ENCODE assay signal across 1 cellular context in genomic region chr4:147640331-147640730, GRCh38.
TF ChIP-seq lines count a peak whose summit lies in the region.

No MANE protein-coding gene starts in this region.

TF ChIP-seq in HepG2, 621 proteins besides CTCF, POLR2A, EP300 and RAD21:
- no peak for TF ChIP-seq ZNF776 (CRISPR knock-in tag; IDR thresholded peaks at IDR 0.05)
- TF ChIP-seq ZNF224 (CRISPR knock-in tag; IDR thresholded peaks at IDR 0.05), result no peak
- no peak for TF ChIP-seq CENPX (CRISPR knock-in tag; IDR thresholded peaks at IDR 0.05)
- no peak for TF ChIP-seq IKZF5 (CRISPR knock-in tag; IDR thresholded peaks at IDR 0.05)
- TF ChIP-seq DMAP1 (CRISPR knock-in tag; IDR thresholded peaks at IDR 0.05), result no peak
- TF ChIP-seq, protein P1, sequence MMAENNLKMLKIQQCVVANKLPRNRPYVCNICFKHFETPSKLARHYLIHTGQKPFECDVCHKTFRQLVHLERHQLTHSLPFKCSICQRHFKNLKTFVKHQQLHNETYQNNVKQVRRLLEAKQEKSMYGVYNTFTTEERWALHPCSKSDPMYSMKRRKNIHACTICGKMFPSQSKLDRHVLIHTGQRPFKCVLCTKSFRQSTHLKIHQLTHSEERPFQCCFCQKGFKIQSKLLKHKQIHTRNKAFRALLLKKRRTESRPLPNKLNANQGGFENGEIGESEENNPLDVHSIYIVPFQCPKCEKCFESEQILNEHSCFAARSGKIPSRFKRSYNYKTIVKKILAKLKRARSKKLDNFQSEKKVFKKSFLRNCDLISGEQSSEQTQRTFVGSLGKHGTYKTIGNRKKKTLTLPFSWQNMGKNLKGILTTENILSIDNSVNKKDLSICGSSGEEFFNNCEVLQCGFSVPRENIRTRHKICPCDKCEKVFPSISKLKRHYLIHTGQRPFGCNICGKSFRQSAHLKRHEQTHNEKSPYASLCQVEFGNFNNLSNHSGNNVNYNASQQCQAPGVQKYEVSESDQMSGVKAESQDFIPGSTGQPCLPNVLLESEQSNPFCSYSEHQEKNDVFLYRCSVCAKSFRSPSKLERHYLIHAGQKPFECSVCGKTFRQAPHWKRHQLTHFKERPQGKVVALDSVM (CRISPR knock-in tag; IDR thresholded peaks at IDR 0.05), result no peak
- TF ChIP-seq ZNF879 (CRISPR knock-in tag; IDR thresholded peaks at IDR 0.05), result no peak
- no peak for TF ChIP-seq ZNF24 (IDR thresholded peaks at IDR 0.05)
- TF ChIP-seq ZNF44 (CRISPR knock-in tag; IDR thresholded peaks at IDR 0.05), result no peak
- TF ChIP-seq, protein P2, sequence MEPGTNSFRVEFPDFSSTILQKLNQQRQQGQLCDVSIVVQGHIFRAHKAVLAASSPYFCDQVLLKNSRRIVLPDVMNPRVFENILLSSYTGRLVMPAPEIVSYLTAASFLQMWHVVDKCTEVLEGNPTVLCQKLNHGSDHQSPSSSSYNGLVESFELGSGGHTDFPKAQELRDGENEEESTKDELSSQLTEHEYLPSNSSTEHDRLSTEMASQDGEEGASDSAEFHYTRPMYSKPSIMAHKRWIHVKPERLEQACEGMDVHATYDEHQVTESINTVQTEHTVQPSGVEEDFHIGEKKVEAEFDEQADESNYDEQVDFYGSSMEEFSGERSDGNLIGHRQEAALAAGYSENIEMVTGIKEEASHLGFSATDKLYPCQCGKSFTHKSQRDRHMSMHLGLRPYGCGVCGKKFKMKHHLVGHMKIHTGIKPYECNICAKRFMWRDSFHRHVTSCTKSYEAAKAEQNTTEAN (CRISPR knock-in tag; conservative IDR thresholded peaks at IDR 0.05), result no peak
- no peak for TF ChIP-seq ZNF441 (CRISPR knock-in tag; IDR thresholded peaks at IDR 0.05; ENCODE audit: borderline replicate concordance)
- TF ChIP-seq ZFP62 (CRISPR knock-in tag; IDR thresholded peaks at IDR 0.05), result no peak
- TF ChIP-seq, protein P3, sequence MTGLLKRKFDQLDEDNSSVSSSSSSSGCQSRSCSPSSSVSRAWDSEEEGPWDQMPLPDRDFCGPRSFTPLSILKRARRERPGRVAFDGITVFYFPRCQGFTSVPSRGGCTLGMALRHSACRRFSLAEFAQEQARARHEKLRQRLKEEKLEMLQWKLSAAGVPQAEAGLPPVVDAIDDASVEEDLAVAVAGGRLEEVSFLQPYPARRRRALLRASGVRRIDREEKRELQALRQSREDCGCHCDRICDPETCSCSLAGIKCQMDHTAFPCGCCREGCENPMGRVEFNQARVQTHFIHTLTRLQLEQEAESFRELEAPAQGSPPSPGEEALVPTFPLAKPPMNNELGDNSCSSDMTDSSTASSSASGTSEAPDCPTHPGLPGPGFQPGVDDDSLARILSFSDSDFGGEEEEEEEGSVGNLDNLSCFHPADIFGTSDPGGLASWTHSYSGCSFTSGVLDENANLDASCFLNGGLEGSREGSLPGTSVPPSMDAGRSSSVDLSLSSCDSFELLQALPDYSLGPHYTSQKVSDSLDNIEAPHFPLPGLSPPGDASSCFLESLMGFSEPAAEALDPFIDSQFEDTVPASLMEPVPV (CRISPR knock-in tag; IDR thresholded peaks at IDR 0.05), result no peak
- TF ChIP-seq RBM22 (optimal IDR thresholded peaks at IDR 0.05; ENCODE audit: low read length), result no peak
- no peak for TF ChIP-seq ZNF615 (CRISPR knock-in tag; IDR thresholded peaks at IDR 0.05; ENCODE audit: borderline replicate concordance)
- no peak for TF ChIP-seq MAZ (IDR thresholded peaks at IDR 0.05; ENCODE audit: borderline replicate concordance, low read depth, low read length)
- TF ChIP-seq MAZ (CRISPR knock-in tag; IDR thresholded peaks at IDR 0.05; ENCODE audit: low read depth), result no peak
- TF ChIP-seq NR2F2 (IDR thresholded peaks at IDR 0.05; ENCODE audit: borderline replicate concordance, low read depth), result no peak
- no peak for TF ChIP-seq ERF (CRISPR knock-in tag; IDR thresholded peaks at IDR 0.05)
- no peak for TF ChIP-seq KDM2A (CRISPR knock-in tag; IDR thresholded peaks at IDR 0.05; ENCODE audit: borderline replicate concordance, low read depth)
